ENCODE assay signal across 14 cellular contexts in genomic region chr4:39435875-39436563, GRCh38. TPM values are rescaled to one million over a fixed set of nuclear protein-coding genes. Genes with fewer than 3 reads are reported as not detected.
DNase-seq lines count a peak whose midpoint lies in the region; ATAC-seq and TF ChIP-seq lines count a peak whose summit lies in the region.
"Had no signal": no experiment of that assay in that cellular context is flagged by ENCODE, and none has a peak within 500 bp of the region (broad histone marks: within the 10 kb centered on the region; RNA-seq: fewer than 3 reads in every experiment).

No MANE protein-coding gene starts in this region.

- H3K9me2 ChIP-seq in PC-9 (ENCODE audit: insufficient read depth) = no peaks in the 10 kb centered on the region

- H3K36me3 ChIP-seq in gastroesophageal sphincter = no peaks in the 10 kb centered on the region
- H3K36me3 ChIP-seq in PC-9 (ENCODE audit: low read depth) = no peaks in the 10 kb centered on the region

- peak; percentile 35 for DNase-seq in activated CD8-positive, alpha-beta memory T cell treated with anti-CD3 and anti-CD28 coated beads for 24 hours
- no peak for DNase-seq in activated CD8-positive, alpha-beta memory T cell treated with anti-CD3 and anti-CD28 coated beads, Interleukin-2, amount 50 U/mL, for 4 hours
- DNase-seq in Calu3 (no peak), PC-9 (no peak)
- no peak for DNase-seq in effector memory CD8-positive, alpha-beta T cell
- DNase-seq: activated CD4-positive, CD25-positive, alpha-beta regulatory T cell; DMS153; head of caudate nucleus; NCI-H1417; NCI-H69 had no signal

- H3F3A ChIP-seq in PC-9 (ENCODE audit: insufficient read depth, low read depth) = no peaks in the 10 kb centered on the region

- no peak overlapping the region for H3K27ac Mint-ChIP-seq in Calu3 (ENCODE audit: unreplicated experiment)
- H3K27ac Mint-ChIP-seq in effector memory CD8-positive, alpha-beta T cell = no peak overlapping the region
- H3K27ac Mint-ChIP-seq: type B pancreatic cell had no signal

- H3K4me1 ChIP-seq in gastroesophageal sphincter (no peaks in the 10 kb centered on the region), PC-9 (replicated peaks; ENCODE audit: insufficient read depth) (no peaks in the 10 kb centered on the region)

- POLR2A ChIA-PET in PC-9 (lab: Charles Lee; ENCODE audit: unreplicated experiment) = no interaction called here

- H3K9me3 ChIP-seq in gastroesophageal sphincter (no peaks in the 10 kb centered on the region), PC-9 (ENCODE audit: insufficient read depth, low read depth) (no peaks in the 10 kb centered on the region)

- 45 to 63% methylated on average over 2 to 6 of the region's 7 CpGs for WGBS in gastroesophageal sphincter (ENCODE audit: low coverage in 1 of 2), 2 donors

- H3K36me3 Mint-ChIP-seq in Calu3 (ENCODE audit: insufficient read depth, unreplicated experiment) = no peaks in the 10 kb centered on the region
- H3K36me3 Mint-ChIP-seq in effector memory CD8-positive, alpha-beta T cell (ENCODE audit: insufficient read depth) = peaks cover 4% of the 10 kb centered on the region
- H3K36me3 Mint-ChIP-seq: type B pancreatic cell had no signal

- no peaks in the 10 kb centered on the region for H3K27me3 ChIP-seq in gastroesophageal sphincter
- no peaks in the 10 kb centered on the region for H3K27me3 ChIP-seq in PC-9 (ENCODE audit: insufficient read depth, low read depth)

- no peak for TF ChIP-seq POLR2A in gastroesophageal sphincter (IDR thresholded peaks at IDR 0.05)

- H3K27me3 Mint-ChIP-seq in Calu3 (ENCODE audit: unreplicated experiment) = peaks cover 13% of the 10 kb centered on the region
- peaks cover 8 to 16% of the 10 kb centered on the region in 2 donors for H3K27me3 Mint-ChIP-seq in effector memory CD8-positive, alpha-beta T cell

- H3K27ac ChIP-seq in gastroesophageal sphincter (no peak overlapping the region), PC-9 (no peak overlapping the region)

- TF ChIP-seq CTCF in gastroesophageal sphincter (IDR thresholded peaks at IDR 0.05) (no peak), Calu3 (IDR thresholded peaks at IDR 0.05; ENCODE audit: unreplicated experiment) (no peak), PC-9 (conservative IDR thresholded peaks at IDR 0.05) (no peak; the same call in 1 of the 2 replicates)

- ATAC-seq in SK-N-SH treated with all-trans-retinoic acid at 6 μM for 48 hours (0 out of 3 replicates have a peak, but pooled peaks have one; percentile 32), gastroesophageal sphincter (peak; percentile 43), GM21717 (IDR thresholded peaks at IDR 0.05; ENCODE audit: unreplicated experiment) (no peak)
- ATAC-seq in effector memory CD8-positive, alpha-beta T cell (replicated peaks) = no peak

- H3K4me1 Mint-ChIP-seq in Calu3 (ENCODE audit: low read depth, unreplicated experiment) = no peaks in the 10 kb centered on the region
- H3K4me1 Mint-ChIP-seq in effector memory CD8-positive, alpha-beta T cell (ENCODE audit: low read depth in 2 of 2) = no peaks in the 10 kb centered on the region

- no peak overlapping the region for H3K4me2 ChIP-seq in PC-9

- H3K4me3 ChIP-seq in gastroesophageal sphincter = no peak overlapping the region
- H3K4me3 ChIP-seq in PC-9 = no peak overlapping the region

- TF ChIP-seq EP300 in gastroesophageal sphincter (IDR thresholded peaks at IDR 0.05) = no peak

- no peak overlapping the region for H2AFZ ChIP-seq in PC-9

- no peaks in the 10 kb centered on the region for H4K20me1 ChIP-seq in PC-9 (ENCODE audit: insufficient read depth)

- no peak overlapping the region for H3K4me3 Mint-ChIP-seq in Calu3 (ENCODE audit: low read depth, unreplicated experiment)
- no peak overlapping the region for H3K4me3 Mint-ChIP-seq in effector memory CD8-positive, alpha-beta T cell
- H3K4me3 Mint-ChIP-seq: type B pancreatic cell had no signal

- intact Hi-C loops in Calu3 (cut with micrococcal nuclease; ENCODE audit: unreplicated experiment) (no loop called here), PC-9 (cut with micrococcal nuclease; ENCODE audit: unreplicated experiment) (no loop called here)

- no peaks in the 10 kb centered on the region for H3K79me2 ChIP-seq in PC-9 (ENCODE audit: low read depth)

- CTCF ChIA-PET in Calu3 (lab: Charles Lee) = no interaction called here
- CTCF ChIA-PET in PC-9 (lab: Charles Lee) = no interaction called here

- BruUV-seq in Calu3 (replicated peaks; lab: Mats Ljungman, UMichigan) (no TSS peak), PC-9 (replicated peaks; lab: Mats Ljungman, UMichigan) (no TSS peak)

- no peaks in the 10 kb centered on the region for H3K9me3 Mint-ChIP-seq in Calu3 (ENCODE audit: low read depth, unreplicated experiment)
- H3K9me3 Mint-ChIP-seq in effector memory CD8-positive, alpha-beta T cell = no peaks in the 10 kb centered on the region
- H3K9me3 Mint-ChIP-seq: type B pancreatic cell had no signal

TF ChIP-seq in SK-N-SH treated with all-trans-retinoic acid at 6 μM for 48 hours, 23 proteins besides CTCF, POLR2A, EP300 and RAD21:
- TF ChIP-seq ISL1 (CRISPR knock-in tag; IDR thresholded peaks at IDR 0.05) (no peak), RARB (CRISPR knock-in tag; IDR thresholded peaks at IDR 0.05) (no peak), SNAI2 (CRISPR knock-in tag; IDR thresholded peaks at IDR 0.05) (no peak), GLIS3 (CRISPR knock-in tag; IDR thresholded peaks at IDR 0.05) (no peak), CREB5 (CRISPR knock-in tag; IDR thresholded peaks at IDR 0.05; ENCODE audit: low read depth) (no peak), ESRRG (CRISPR knock-in tag; IDR thresholded peaks at IDR 0.05) (no peak), TOX (CRISPR knock-in tag; IDR thresholded peaks at IDR 0.05; ENCODE audit: borderline replicate concordance) (no peak), BACH2 (CRISPR knock-in tag; IDR thresholded peaks at IDR 0.05; ENCODE audit: borderline replicate concordance) (no peak), OSR1 (CRISPR knock-in tag; IDR thresholded peaks at IDR 0.05) (no peak), TSHZ2 (CRISPR knock-in tag; IDR thresholded peaks at IDR 0.05) (no peak), PPARA (CRISPR knock-in tag; IDR thresholded peaks at IDR 0.05; ENCODE audit: borderline replicate concordance) (no peak), PATZ1 (CRISPR knock-in tag; IDR thresholded peaks at IDR 0.05; ENCODE audit: borderline replicate concordance) (no peak)

RNA-seq across cellular contexts. Expression of gene RPL9, which starts 22.7 kb away (rescaled TPM):
- 1,000 to 10,000 TPM; 1,742 to 7,890 (median 5,202) TPM for total RNA-seq in gastroesophageal sphincter
- 421 and 485 TPM in 2 replicates for total RNA-seq in Calu3 (2022)
- total RNA-seq in PC-9 (2021) = 792 and 1,023 TPM in 2 replicates

RNA-seq across cellular contexts. Expression of gene LIAS, which starts 22.8 kb away (rescaled TPM):
- total RNA-seq in gastroesophageal sphincter (10 to 100 TPM in 2 of 4 donors, 1 to 10 TPM in 2; 7.8 to 16.8 (median 9.9) TPM), Calu3 (2022) (10.0 and 12.9 TPM in 2 replicates), PC-9 (2021) (16.3 and 16.4 TPM in 2 replicates)

RNA-seq across cellular contexts. Expression of gene KLB, which starts 29.3 kb away (rescaled TPM):
- total RNA-seq in gastroesophageal sphincter (under 1 TPM in 2 of 4 donors, not detected in 2; 0.05 to 0.13 TPM), Calu3 (2022) (0.07 and 0.09 TPM in 2 replicates), PC-9 (2021) (not detected in 2 replicates)

Comparison
In these comparisons a context has a peak if more than half of its experiments do, and no peak if none do; other contexts are left out.
1. ATAC-seq: peak in SK-N-SH treated with all-trans-retinoic acid at 6 μM for 48 hours (single experiment) and gastroesophageal sphincter (single experiment); none in GM21717 (single experiment) and effector memory CD8-positive, alpha-beta T cell (single experiment).